In genomic region chr1:36256558-36257374, GRCh38 we compare ENCODE assay signal across 11 cellular contexts. TPM values are rescaled to one million over a fixed set of nuclear protein-coding genes. Genes with fewer than 3 reads are reported as not detected.
DNase-seq lines count a peak whose midpoint lies in the region; ATAC-seq and TF ChIP-seq lines count a peak whose summit lies in the region.
"Had no signal": no experiment of that assay in that cellular context is flagged by ENCODE, and none has a peak within 500 bp of the region (broad histone marks: within the 10 kb centered on the region; RNA-seq: fewer than 3 reads in every experiment).

No MANE protein-coding gene starts in this region.

- H3K9me2 ChIP-seq in SU-DHL-6 (replicated peaks; ENCODE audit: insufficient read depth, low read length): no peaks in the 10 kb centered on the region

- H3K9ac ChIP-seq in SU-DHL-6 (ENCODE audit: low read length) (peak overlapping the region; percentile 62), smooth muscle cell (ENCODE audit: low read depth) (no peak overlapping the region)

- H3K79me2 ChIP-seq in SU-DHL-6 (ENCODE audit: insufficient read depth, low read length): peaks cover 84% of the 10 kb centered on the region
- peaks cover 99% of the 10 kb centered on the region for H3K79me2 ChIP-seq in smooth muscle cell (ENCODE audit: low read depth)

- 83% methylated on average over 15 of the region's 15 CpGs for WGBS in smooth muscle cell (ENCODE audit: low lambda C conversion rate)

- H3K36me3 ChIP-seq in SU-DHL-6 (ENCODE audit: low read length) (0 out of 2 replicates have a peak, but pooled peaks cover 3% of the 10 kb centered on the region), smooth muscle cell (ENCODE audit: low read depth) (peaks cover 11% of the 10 kb centered on the region)

- ATAC-seq in GM21360 (IDR thresholded peaks at IDR 0.05; ENCODE audit: unreplicated experiment): no peak
- no peak for ATAC-seq in GM18909 (IDR thresholded peaks at IDR 0.05; ENCODE audit: poor library complexity, unreplicated experiment)

- peak; percentile 26 for DNase-seq in activated CD8-positive, alpha-beta memory T cell treated with anti-CD3 and anti-CD28 coated beads for 24 hours
- no peak for DNase-seq in activated CD8-positive, alpha-beta memory T cell treated with anti-CD3 and anti-CD28 coated beads, Interleukin-2, amount 50 U/mL, for 4 hours
- DNase-seq in epithelial cell of proximal tubule (ENCODE audit: low read depth): peak; percentile 62
- no peak for DNase-seq in smooth muscle cell (lab: John Stamatoyannopoulos, UW; ENCODE audit: unreplicated experiment)
- no peak for DNase-seq in EL
- DNase-seq: foreskin melanocyte, testis had no signal

- H4K20me1 ChIP-seq in SU-DHL-6 (ENCODE audit: low read depth, low read length): no peaks in the 10 kb centered on the region
- peaks cover 100% of the 10 kb centered on the region for H4K20me1 ChIP-seq in smooth muscle cell (ENCODE audit: low read depth)

- H3K27ac ChIP-seq in SU-DHL-6 (ENCODE audit: low read depth, low read length): peak overlapping the region; percentile 98
- peak overlapping the region; percentile 82 for H3K27ac ChIP-seq in smooth muscle cell (ENCODE audit: low read depth)

- H3K9me3 ChIP-seq in SU-DHL-6 (ENCODE audit: insufficient read depth, low read length) (no peaks in the 10 kb centered on the region), smooth muscle cell (replicated peaks; ENCODE audit: low read depth) (no peaks in the 10 kb centered on the region)
- H3K9me3 ChIP-seq: testis had no signal

- H2AFZ ChIP-seq in SU-DHL-6 (ENCODE audit: low read depth, low read length, severe bottlenecking): no peak overlapping the region
- H2AFZ ChIP-seq in smooth muscle cell (ENCODE audit: low read depth): no peak overlapping the region

- H3K4me2 ChIP-seq in SU-DHL-6 (ENCODE audit: low read depth, low read length, poor library complexity, severe bottlenecking): peak overlapping the region; percentile 83
- H3K4me2 ChIP-seq in smooth muscle cell: no peak overlapping the region

- H3K4me1 ChIP-seq in smooth muscle cell (ENCODE audit: low read depth): peaks cover 9% of the 10 kb centered on the region

- H3K27me3 ChIP-seq in SU-DHL-6 (ENCODE audit: low read length) (no peaks in the 10 kb centered on the region), smooth muscle cell (ENCODE audit: low read depth) (no peaks in the 10 kb centered on the region)
- H3K27me3 ChIP-seq: testis had no signal

- H3F3A ChIP-seq in SU-DHL-6 (ENCODE audit: insufficient read depth) (peaks cover 61% of the 10 kb centered on the region), smooth muscle cell (ENCODE audit: low read depth) (peaks cover 28% of the 10 kb centered on the region)

- TF ChIP-seq CTCF in SU-DHL-6 (IDR thresholded peaks at IDR 0.05; ENCODE audit: insufficient read depth, low read length, poor library complexity, severe bottlenecking) (no peak), epithelial cell of proximal tubule (conservative IDR thresholded peaks at IDR 0.05; ENCODE audit: low read depth, low read length) (no peak), smooth muscle cell (IDR thresholded peaks at IDR 0.05; ENCODE audit: borderline replicate concordance, insufficient read depth, poor library complexity, severe bottlenecking) (no peak)

- H3K4me3 ChIP-seq in SU-DHL-6 (ENCODE audit: insufficient read depth, low read length, poor library complexity, severe bottlenecking) (peak overlapping the region; percentile 39), epithelial cell of proximal tubule (ENCODE audit: low read depth, low read length) (no peak overlapping the region), smooth muscle cell (no peak overlapping the region)
- H3K4me3 ChIP-seq: testis had no signal

RNA-seq across cellular contexts. Expression of gene THRAP3, which starts 32.5 kb away (rescaled TPM):
- 62.9 and 96.6 TPM in 2 replicates for total RNA-seq in epithelial cell of proximal tubule
- total RNA-seq in smooth muscle cell: 60.5 and 97.2 TPM in 2 replicates
- 44.1 and 45.1 TPM in 2 replicates for polyA plus RNA-seq in smooth muscle cell

RNA-seq across cellular contexts. Expression of gene SH3D21, which starts 49.4 kb away (rescaled TPM):
- total RNA-seq in epithelial cell of proximal tubule: 4.0 and 20.3 TPM in 2 replicates
- total RNA-seq in smooth muscle cell: 12.0 and 16.4 TPM in 2 replicates
- 6.9 and 8.2 TPM in 2 replicates for polyA plus RNA-seq in smooth muscle cell
- total RNA-seq: A172 had no signal

Comparison
In these comparisons a context has a peak if more than half of its experiments do, and no peak if none do; other contexts are left out.
1. DNase-seq: peak in activated CD8-positive, alpha-beta memory T cell treated with anti-CD3 and anti-CD28 coated beads for 24 hours (single experiment) and epithelial cell of proximal tubule (single experiment); none in activated CD8-positive, alpha-beta memory T cell treated with anti-CD3 and anti-CD28 coated beads, Interleukin-2, amount 50 U/mL, for 4 hours (single experiment), smooth muscle cell (single experiment) and EL (single experiment).